ENCODE assay signal across 8 cellular contexts in genomic region chr19:57389194-57389729, GRCh38. TPM values are rescaled to one million over a fixed set of nuclear protein-coding genes. Genes with fewer than 3 reads are reported as not detected.
A peak's percentile ranks its signal among the peaks of the same experiment; 100 is the strongest.
DNase-seq lines count a peak whose midpoint lies in the region; ATAC-seq and TF ChIP-seq lines count a peak whose summit lies in the region.

No MANE protein-coding gene starts in this region.

- H3K27me3 ChIP-seq in esophagus squamous epithelium: no peaks in the 10 kb centered on the region

- DNase-seq in RWPE1 (ENCODE audit: low spot score): no peak
- no peak for DNase-seq in esophagus squamous epithelium (lab: John Stamatoyannopoulos, UW)
- DNase-seq in retinal pigment epithelial cell (ENCODE audit: low read depth): no peak
- DNase-seq in AG20443 (ENCODE audit: low spot score): no peak
- no peak for DNase-seq in stimulated activated CD4-positive, alpha-beta T cell treated with anti-CD3 and anti-CD28 coated beads, Interleukin-15, amount 100 ng/mL, for 24 hours
- no peak for DNase-seq in SIG-M5 (lab: John Stamatoyannopoulos, UW)
- DNase-seq in GOT3 (lab: John Stamatoyannopoulos, UW): no peak

- peak overlapping the region; percentile 80 for H3K27ac ChIP-seq in RWPE1
- peak overlapping the region; percentile 80 to 92 (median 90) for H3K27ac ChIP-seq in esophagus squamous epithelium

- peaks cover 0 to 15% (median 4%) of the 10 kb centered on the region in 3 donors for H3K36me3 ChIP-seq in esophagus squamous epithelium

- peaks cover 10 to 24% (median 11%) of the 10 kb centered on the region in 3 donors for H3K4me1 ChIP-seq in esophagus squamous epithelium

- ATAC-seq in GM18498 (IDR thresholded peaks at IDR 0.05; ENCODE audit: unreplicated experiment): peak; percentile 4

- POLR2A ChIA-PET in RWPE1 (lab: Yijun Ruan, JAX; ENCODE audit: low non-redundant PET): interaction anchor here (0.6 to 0.7 kb wide), 3 partner anchors 18 to 794 kb away, joined by 3 read pairs; partner anchors contain the start of gene ZNF274

- 56 to 58% methylated on average over 11 of the region's 11 CpGs for WGBS in esophagus squamous epithelium, 2 donors

- TF ChIP-seq CTCF in RWPE1 (conservative IDR thresholded peaks at IDR 0.05; ENCODE audit: low read depth) (no peak), esophagus squamous epithelium (IDR thresholded peaks at IDR 0.05) (no peak), retinal pigment epithelial cell (conservative IDR thresholded peaks at IDR 0.05; ENCODE audit: low read depth, low read length) (no peak)

- H3K4me3 ChIP-seq in esophagus squamous epithelium: peak overlapping the region; percentile 63 to 84 (median 80)
- H3K4me3 ChIP-seq in retinal pigment epithelial cell (ENCODE audit: low read length): peak overlapping the region; percentile 96

- intact Hi-C loops in esophagus squamous epithelium (cut with DNase I): no loop called here

- CTCF ChIA-PET in RWPE1 (lab: Yijun Ruan, JAX): no interaction called here

- H3K9me3 ChIP-seq in esophagus squamous epithelium: peaks cover 0 to 5% (median 0%) of the 10 kb centered on the region in 3 donors

- no peak for TF ChIP-seq POLR2A in esophagus squamous epithelium (IDR thresholded peaks at IDR 0.05)

RNA-seq across cellular contexts. Expression of gene ZNF548, which starts 0.4 kb away (rescaled TPM):
- total RNA-seq in esophagus squamous epithelium: 10 to 100 TPM in 2 of 4 donors, 1 to 10 TPM in 2; 7.7 to 26.9 (median 11.2) TPM

RNA-seq across cellular contexts. Expression of gene ZNF17, which starts 21.7 kb away (rescaled TPM):
- 10 to 100 TPM in 1 of 4 donors, 1 to 10 TPM in 3; 4.4 to 12.6 (median 6.2) TPM for total RNA-seq in esophagus squamous epithelium

RNA-seq across cellular contexts. Expression of gene TRAPPC2B, which starts 25.9 kb away (rescaled TPM):
- total RNA-seq in esophagus squamous epithelium: 10 to 100 TPM; 14.7 to 24.6 (median 17.9) TPM

RNA-seq across cellular contexts. Expression of gene ZNF547, which starts 25.9 kb away (rescaled TPM):
- 1 to 10 TPM; 1.1 to 6.7 (median 3.1) TPM for total RNA-seq in esophagus squamous epithelium

RNA-seq across cellular contexts. Expression of gene ZNF304, which starts 38.2 kb away (rescaled TPM):
- 1 to 10 TPM; 3.3 to 9.0 (median 5.7) TPM for total RNA-seq in esophagus squamous epithelium
